In the genomic region with DNA sequence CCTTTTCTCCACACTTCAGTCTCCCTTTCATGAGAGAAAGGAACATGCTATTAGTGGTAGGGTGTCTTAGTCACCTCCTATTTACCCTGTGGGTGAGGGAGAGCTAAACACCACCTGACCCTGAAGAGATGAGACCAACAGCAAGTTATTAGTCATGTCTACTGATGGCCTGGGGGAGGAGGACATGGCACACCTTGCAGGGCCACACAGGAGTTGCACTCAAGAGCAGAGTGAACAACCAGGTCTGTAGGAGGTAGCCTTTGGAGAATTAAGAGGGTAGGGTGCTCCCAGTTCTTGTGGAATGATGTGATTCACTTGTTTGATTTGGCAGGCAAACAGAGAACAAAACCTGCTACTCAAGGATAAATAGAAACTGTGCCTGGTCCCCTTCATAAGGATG, we compare ENCODE assay signal across 14 cellular contexts.
DNase-seq lines count a peak whose midpoint lies in the region; ATAC-seq and TF ChIP-seq lines count a peak whose summit lies in the region.
"Had no signal": no experiment of that assay in that cellular context is flagged by ENCODE, and none has a peak within 500 bp of the region (broad histone marks: within the 10 kb centered on the region; RNA-seq: fewer than 3 reads in every experiment).

No MANE protein-coding gene starts in this region.

- intact Hi-C loops in activated CD4-positive, alpha-beta T cell treated with anti-CD3 and anti-CD28 coated beads, Interleukin-2, amount 10 ng/mL, durations not matched to agents 24 days and 14 days (cut with micrococcal nuclease) = no loop called here

- peaks cover 0 to 4% of the 10 kb centered on the region in 2 donors for H3K9me3 Mint-ChIP-seq in stimulated activated naive CD8-positive, alpha-beta T cell treated with anti-CD3 and anti-CD28 coated beads, Interleukin-15, amount 100 ng/mL, for 72 hours
- H3K9me3 Mint-ChIP-seq in activated naive CD8-positive, alpha-beta T cell treated with anti-CD3 and anti-CD28 coated beads, Interleukin-2, amount 50 U/mL, for 24 hours = no peaks in the 10 kb centered on the region
- no peaks in the 10 kb centered on the region for H3K9me3 Mint-ChIP-seq in activated CD4-positive, alpha-beta T cell treated with anti-CD3 and anti-CD28 coated beads, Interleukin-2, amount 10 ng/mL, durations not matched to agents 24 days and 14 days
- H3K9me3 Mint-ChIP-seq: CD4-positive, alpha-beta T cell had no signal

- DNase-seq in HT1080 (ENCODE audit: low read depth) (peak; percentile 86), amniotic epithelial cell (ENCODE audit: low read depth) (peak; percentile 8), kidney epithelial cell (ENCODE audit: low read depth) (peak; percentile 82), DMS153 treated with DMSO at 0.1 percent for 48 hours (lab: John Stamatoyannopoulos, UW; ENCODE audit: unreplicated experiment) (no peak)
- no peak for DNase-seq in stimulated activated naive CD8-positive, alpha-beta T cell treated with anti-CD3 and anti-CD28 coated beads, Interleukin-15, amount 100 ng/mL, for 72 hours
- DNase-seq in activated naive CD8-positive, alpha-beta T cell treated with anti-CD3 and anti-CD28 coated beads, Interleukin-2, amount 50 U/mL, for 24 hours = no peak
- DNase-seq in activated CD4-positive, alpha-beta T cell treated with anti-CD3 and anti-CD28 coated beads, Interleukin-2, amount 10 ng/mL, durations not matched to agents 24 days and 14 days = no peak
- DNase-seq: activated CD4-positive, alpha-beta T cell treated with anti-CD3 and anti-CD28 coated beads, Interleukin-2, amount 50 U/mL, for 48 hours; aorta; CD4-positive, alpha-beta T cell; gastrocnemius medialis; kidney; retina; T-helper 9 cell had no signal

- H3K27me3 ChIP-seq in kidney epithelial cell (ENCODE audit: control insufficient read depth, insufficient read depth, low read length) = no peaks in the 10 kb centered on the region
- H3K27me3 ChIP-seq: gastrocnemius medialis had no signal

- TF ChIP-seq CTCF in kidney epithelial cell (IDR thresholded peaks at IDR 0.05; ENCODE audit: insufficient read depth, low read length, poor library complexity, severe bottlenecking) = no peak

- no peak overlapping the region for H3K4me3 Mint-ChIP-seq in stimulated activated naive CD8-positive, alpha-beta T cell treated with anti-CD3 and anti-CD28 coated beads, Interleukin-15, amount 100 ng/mL, for 72 hours
- H3K4me3 Mint-ChIP-seq in activated naive CD8-positive, alpha-beta T cell treated with anti-CD3 and anti-CD28 coated beads, Interleukin-2, amount 50 U/mL, for 24 hours = no peak overlapping the region
- no peak overlapping the region for H3K4me3 Mint-ChIP-seq in activated CD4-positive, alpha-beta T cell treated with anti-CD3 and anti-CD28 coated beads, Interleukin-2, amount 10 ng/mL, durations not matched to agents 24 days and 14 days
- H3K4me3 Mint-ChIP-seq: CD4-positive, alpha-beta T cell had no signal

- H3K4me3 ChIP-seq in kidney epithelial cell (ENCODE audit: low read depth, low read length) = no peak overlapping the region
- H3K4me3 ChIP-seq: gastrocnemius medialis had no signal

- no peaks in the 10 kb centered on the region for H3K36me3 Mint-ChIP-seq in activated naive CD8-positive, alpha-beta T cell treated with anti-CD3 and anti-CD28 coated beads, Interleukin-2, amount 50 U/mL, for 24 hours (ENCODE audit: low read depth)
- H3K36me3 Mint-ChIP-seq in activated CD4-positive, alpha-beta T cell treated with anti-CD3 and anti-CD28 coated beads, Interleukin-2, amount 10 ng/mL, durations not matched to agents 24 days and 14 days (ENCODE audit: low read depth) = no peaks in the 10 kb centered on the region

- no peaks in the 10 kb centered on the region for H3K4me1 Mint-ChIP-seq in stimulated activated naive CD8-positive, alpha-beta T cell treated with anti-CD3 and anti-CD28 coated beads, Interleukin-15, amount 100 ng/mL, for 72 hours
- no peaks in the 10 kb centered on the region for H3K4me1 Mint-ChIP-seq in activated naive CD8-positive, alpha-beta T cell treated with anti-CD3 and anti-CD28 coated beads, Interleukin-2, amount 50 U/mL, for 24 hours
- H3K4me1 Mint-ChIP-seq in activated CD4-positive, alpha-beta T cell treated with anti-CD3 and anti-CD28 coated beads, Interleukin-2, amount 10 ng/mL, durations not matched to agents 24 days and 14 days = no peaks in the 10 kb centered on the region

- H3K27ac Mint-ChIP-seq in stimulated activated naive CD8-positive, alpha-beta T cell treated with anti-CD3 and anti-CD28 coated beads, Interleukin-15, amount 100 ng/mL, for 72 hours = no peak overlapping the region
- no peak overlapping the region for H3K27ac Mint-ChIP-seq in activated naive CD8-positive, alpha-beta T cell treated with anti-CD3 and anti-CD28 coated beads, Interleukin-2, amount 50 U/mL, for 24 hours
- no peak overlapping the region for H3K27ac Mint-ChIP-seq in activated CD4-positive, alpha-beta T cell treated with anti-CD3 and anti-CD28 coated beads, Interleukin-2, amount 10 ng/mL, durations not matched to agents 24 days and 14 days
- H3K27ac Mint-ChIP-seq: CD4-positive, alpha-beta T cell had no signal

- no peaks in the 10 kb centered on the region for H3K36me3 ChIP-seq in kidney epithelial cell (ENCODE audit: control insufficient read depth, insufficient read depth, low read length)
- H3K36me3 ChIP-seq: gastrocnemius medialis had no signal

- peaks cover 4% of the 10 kb centered on the region for H3K27me3 Mint-ChIP-seq in stimulated activated naive CD8-positive, alpha-beta T cell treated with anti-CD3 and anti-CD28 coated beads, Interleukin-15, amount 100 ng/mL, for 72 hours
- no peaks in the 10 kb centered on the region for H3K27me3 Mint-ChIP-seq in activated naive CD8-positive, alpha-beta T cell treated with anti-CD3 and anti-CD28 coated beads, Interleukin-2, amount 50 U/mL, for 24 hours
- H3K27me3 Mint-ChIP-seq in activated CD4-positive, alpha-beta T cell treated with anti-CD3 and anti-CD28 coated beads, Interleukin-2, amount 10 ng/mL, durations not matched to agents 24 days and 14 days = no peaks in the 10 kb centered on the region
- H3K27me3 Mint-ChIP-seq: CD4-positive, alpha-beta T cell had no signal

- ATAC-seq in stimulated activated naive CD8-positive, alpha-beta T cell treated with anti-CD3 and anti-CD28 coated beads, Interleukin-15, amount 100 ng/mL, for 72 hours = peak; percentile 52
- ATAC-seq in activated naive CD8-positive, alpha-beta T cell treated with anti-CD3 and anti-CD28 coated beads, Interleukin-2, amount 50 U/mL, for 24 hours = no peak
- ATAC-seq: gastrocnemius medialis had no signal

Comparison
In these comparisons a context has a peak if more than half of its experiments do, and no peak if none do; other contexts are left out.
1. DNase-seq: peak in HT1080 (single experiment), amniotic epithelial cell (single experiment) and kidney epithelial cell (single experiment); none in stimulated activated naive CD8-positive, alpha-beta T cell treated with anti-CD3 and anti-CD28 coated beads, Interleukin-15, amount 100 ng/mL, for 72 hours (0 of 2), DMS153 treated with DMSO at 0.1 percent for 48 hours (single experiment), activated naive CD8-positive, alpha-beta T cell treated with anti-CD3 and anti-CD28 coated beads, Interleukin-2, amount 50 U/mL, for 24 hours (single experiment) and activated CD4-positive, alpha-beta T cell treated with anti-CD3 and anti-CD28 coated beads, Interleukin-2, amount 10 ng/mL, durations not matched to agents 24 days and 14 days (single experiment).